Comparison of ENCODE assay signal across 12 cellular contexts in the genomic region with DNA sequence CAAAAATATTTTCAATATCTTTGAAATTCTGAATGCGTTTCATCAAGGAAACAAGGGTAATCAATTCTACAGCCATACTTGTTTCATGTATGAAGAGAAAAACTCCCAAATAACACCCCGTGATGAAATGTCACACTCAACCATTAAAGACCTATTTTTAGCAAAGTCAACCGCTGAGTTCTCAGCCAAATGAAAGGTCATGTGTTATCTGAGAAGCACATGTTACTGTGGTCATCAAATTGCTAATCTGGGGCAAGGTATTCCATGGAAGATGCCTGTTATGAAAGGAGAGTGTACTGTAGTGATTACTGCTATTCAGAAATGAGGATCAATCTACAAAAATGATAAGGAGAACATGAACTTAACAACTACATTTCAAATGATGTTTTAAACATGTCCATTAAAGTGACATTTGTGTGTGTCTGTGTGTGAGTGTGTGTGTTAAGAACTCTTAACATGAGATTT.
DNase-seq lines count a peak whose midpoint lies in the region; ATAC-seq and TF ChIP-seq lines count a peak whose summit lies in the region.
"Had no signal": no experiment of that assay in that cellular context is flagged by ENCODE, and none has a peak within 500 bp of the region (broad histone marks: within the 10 kb centered on the region; RNA-seq: fewer than 3 reads in every experiment).

No MANE protein-coding gene starts in this region.

- H3K4me3 ChIP-seq in transverse colon, result no peak overlapping the region

- in situ Hi-C loops in transverse colon (cut with MboI; ENCODE audit: low pct_ligation_motif_present in 1 of 4, low pct_unique_long_range_greater_than_20kb in 1 of 4, low sequenced_read_pairs in 3 of 4), result no loop called here

- WGBS in transverse colon (ENCODE audit: low coverage in 1 of 2), 2 donors, result 46 to 72% methylated on average over 3 of the region's 3 CpGs

- no peak for TF ChIP-seq POLR2A in transverse colon (IDR thresholded peaks at IDR 0.05)

- TF ChIP-seq EP300 in transverse colon (IDR thresholded peaks at IDR 0.05; ENCODE audit: low read depth), result no peak

- no peak for TF ChIP-seq CTCF in transverse colon (IDR thresholded peaks at IDR 0.05)

- no peaks in the 10 kb centered on the region for H3K27me3 ChIP-seq in transverse colon

- DNase-seq in DMS 273 (lab: John Stamatoyannopoulos, UW; ENCODE audit: unreplicated experiment) (peak; percentile 18), DMS 273 treated with DMSO at 0.1 percent for 48 hours (lab: John Stamatoyannopoulos, UW) (no peak), NCI-H2196 (lab: John Stamatoyannopoulos, UW; ENCODE audit: unreplicated experiment) (peak; percentile 35), myocyte (ENCODE audit: low read depth) (peak; percentile 87), transverse colon (no peak), T1000 (lab: John Stamatoyannopoulos, UW) (no peak)
- no peak for DNase-seq in activated effector memory CD4-positive, alpha-beta T cell treated with Interleukin-2 at 50 U/mL for 16 hours
- DNase-seq: activated T-cell treated with anti-CD3 and anti-CD28 coated beads for 4 hours; NCI-H1930; stimulated activated naive CD4-positive, alpha-beta T cell had no signal

- H3K27ac ChIP-seq in transverse colon, result no peak overlapping the region
- H3K27ac ChIP-seq: 22Rv1 had no signal

- no peaks in the 10 kb centered on the region for H3K9me3 ChIP-seq in transverse colon

- H3K36me3 ChIP-seq in transverse colon, result no peaks in the 10 kb centered on the region

- peak; percentile 44 for ATAC-seq in HG02571 (IDR thresholded peaks at IDR 0.05; ENCODE audit: unreplicated experiment)

- peaks cover 0 to 38% (median 17%) of the 10 kb centered on the region in 4 donors for H3K4me1 ChIP-seq in transverse colon

- intact Hi-C loops in transverse colon (cut with DNase I; ENCODE audit: low total_unique reads), result no loop called here

Comparison
In these comparisons a context has a peak if more than half of its experiments do, and no peak if none do; other contexts are left out.
1. DNase-seq: peak in DMS 273 (single experiment), NCI-H2196 (single experiment) and myocyte (single experiment); none in DMS 273 treated with DMSO at 0.1 percent for 48 hours (single experiment), activated effector memory CD4-positive, alpha-beta T cell treated with Interleukin-2 at 50 U/mL for 16 hours (single experiment), transverse colon (single experiment) and T1000 (single experiment).